In the genomic region with DNA sequence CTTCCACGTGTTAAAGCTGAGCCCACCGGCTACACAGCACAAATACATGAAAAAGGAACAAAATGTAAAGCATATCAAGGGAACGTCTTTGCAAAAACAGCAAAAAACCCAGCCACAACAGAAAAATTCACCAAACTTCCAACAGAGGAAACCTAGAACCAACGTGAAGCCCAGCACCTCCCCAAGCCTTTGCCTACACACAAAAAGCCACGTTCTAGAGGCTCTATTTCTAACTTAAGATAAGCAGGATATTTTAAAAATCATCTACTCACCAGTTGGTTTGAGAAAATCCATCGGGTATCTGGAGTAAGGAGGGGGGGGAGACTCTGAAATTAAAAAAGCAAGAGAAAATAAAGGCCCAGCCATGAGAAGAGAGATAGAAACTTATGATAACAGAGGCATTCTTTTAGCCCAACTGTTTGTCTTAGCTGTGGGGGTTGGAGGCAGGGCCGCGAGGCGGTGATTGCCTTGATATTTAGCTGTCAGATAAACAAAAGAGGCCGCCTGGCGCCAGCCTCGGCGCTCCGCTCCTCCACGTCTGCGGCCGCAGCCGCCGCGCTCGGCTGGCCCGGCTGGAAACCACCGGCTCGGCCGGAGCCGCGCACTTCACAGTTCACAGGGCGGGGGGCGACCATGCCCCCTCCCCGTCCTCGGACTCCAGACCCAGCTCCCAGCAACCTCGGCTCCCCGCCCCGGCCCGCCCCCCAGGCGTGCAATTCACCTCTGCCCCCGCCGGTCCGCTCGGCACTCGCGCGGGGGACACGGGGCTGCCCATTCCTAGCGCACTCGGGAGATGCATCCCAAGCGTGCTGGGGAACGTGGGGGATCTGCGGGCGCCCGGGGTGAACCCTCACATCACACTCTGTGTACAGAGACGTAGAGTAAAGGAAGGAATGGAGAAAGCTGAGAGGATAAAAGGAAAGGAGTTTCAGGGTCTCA, we compare ENCODE assay signal across 8 cellular contexts. TPM values are rescaled to one million over a fixed set of nuclear protein-coding genes. Genes with fewer than 3 reads are reported as not detected.
DNase-seq lines count a peak whose midpoint lies in the region; ATAC-seq and TF ChIP-seq lines count a peak whose summit lies in the region.

No MANE protein-coding gene starts in this region.

- H3K79me2 ChIP-seq in osteoblast (ENCODE audit: insufficient read depth, low read length), result peaks cover 82% of the 10 kb centered on the region

- H3K4me1 ChIP-seq in A673 (ENCODE audit: insufficient read depth, low read length, poor library complexity, severe bottlenecking) (peaks cover 38% of the 10 kb centered on the region), gastroesophageal sphincter (peaks cover 10 to 58% (median 37%) of the 10 kb centered on the region in 3 donors), osteoblast (ENCODE audit: insufficient read depth, low read length) (peaks cover 47% of the 10 kb centered on the region)

- TSS peak; percentile 8 for BruUV-seq in A673 (replicated peaks; lab: Mats Ljungman, UMichigan)

- peak overlapping the region; percentile 73 for H3K4me3 ChIP-seq in A673 (ENCODE audit: low read depth, low read length, poor library complexity, severe bottlenecking)
- H3K4me3 ChIP-seq in gastroesophageal sphincter, result peak overlapping the region; percentile 86 to 97
- peak overlapping the region; percentile 97 for H3K4me3 ChIP-seq in osteoblast (ENCODE audit: insufficient read depth, low read length)

- no peak for ATAC-seq in gastroesophageal sphincter
- ATAC-seq in HG03460 (IDR thresholded peaks at IDR 0.05; ENCODE audit: unreplicated experiment), result no peak

- H2AFZ ChIP-seq in osteoblast (ENCODE audit: low read length), result no peak overlapping the region

- peak overlapping the region; percentile 66 for H3K27ac ChIP-seq in A673 (ENCODE audit: low read depth, low read length, poor library complexity, severe bottlenecking)
- peak overlapping the region; percentile 55 to 98 (median 94) for H3K27ac ChIP-seq in gastroesophageal sphincter
- H3K27ac ChIP-seq in osteoblast (ENCODE audit: low read depth, low read length), result peak overlapping the region; percentile 94

- in situ Hi-C loops in GM18951 (cut with MboI; ENCODE audit: low sequenced_read_pairs, unreplicated experiment), result no loop called here

- CTCF ChIA-PET in A673 (lab: Charles Lee), result no interaction called here

- peaks cover 64% of the 10 kb centered on the region for H4K20me1 ChIP-seq in osteoblast (ENCODE audit: insufficient read depth, low read length)

- intact Hi-C loops in A673 (cut with micrococcal nuclease; ENCODE audit: unreplicated experiment), result loop anchor here (5.0 kb wide), 2 partner anchors 171 to 279 kb away; no protein-coding TSS in a partner anchor

- TF ChIP-seq CTCF in A673 (conservative IDR thresholded peaks at IDR 0.05; ENCODE audit: low read depth, low read length), result no peak
- TF ChIP-seq CTCF in gastroesophageal sphincter (IDR thresholded peaks at IDR 0.05), result peak in 3 of 4 experiments; percentile 5 to 54 (median 12)
- no peak for TF ChIP-seq CTCF in osteoblast (IDR thresholded peaks at IDR 0.05; ENCODE audit: extremely low read depth, low read depth, low read length)

- TF ChIP-seq POLR2A in GM18951 (IDR thresholded peaks at IDR 0.05; ENCODE audit: extremely low read depth, insufficient read depth, insufficient read length), result peak; percentile 40
- peak; percentile 32 to 34 for TF ChIP-seq POLR2A in gastroesophageal sphincter (IDR thresholded peaks at IDR 0.05)

- H3K4me2 ChIP-seq in osteoblast (ENCODE audit: insufficient read depth, low read length), result peak overlapping the region; percentile 95

- H3K36me3 ChIP-seq in A673 (ENCODE audit: insufficient read depth, low read length, poor library complexity, severe bottlenecking) (no peaks in the 10 kb centered on the region), gastroesophageal sphincter (peaks cover 0 to 8% of the 10 kb centered on the region in 2 donors), osteoblast (ENCODE audit: insufficient read depth, low read length) (peaks cover 57% of the 10 kb centered on the region)

- DNase-seq in A673 (ENCODE audit: low spot score), result peak; percentile 68
- peak; percentile 60 for DNase-seq in NCI-H748 treated with DMSO at 0.1 percent for 48 hours (lab: John Stamatoyannopoulos, UW)
- DNase-seq in activated naive CD4-positive, alpha-beta T cell treated with Interleukin-2 at 50 U/mL for 16 hours, result peak; percentile 48
- peak; percentile 94 for DNase-seq in osteoblast (ENCODE audit: insufficient read length, low spot score, missing footprints)
- DNase-seq in SKM-1 (lab: John Stamatoyannopoulos, UW; ENCODE audit: unreplicated experiment), result no peak

- H3K9me3 ChIP-seq in A673 (ENCODE audit: low read depth, low read length, poor library complexity, severe bottlenecking), result no peaks in the 10 kb centered on the region
- no peaks in the 10 kb centered on the region for H3K9me3 ChIP-seq in gastroesophageal sphincter
- H3K9me3 ChIP-seq in osteoblast (ENCODE audit: low read depth, low read length), result no peaks in the 10 kb centered on the region

- no peak for TF ChIP-seq EP300 in gastroesophageal sphincter (IDR thresholded peaks at IDR 0.05)

- H3K27me3 ChIP-seq in A673 (replicated peaks; ENCODE audit: insufficient read depth, low read depth, low read length, poor library complexity) (no peaks in the 10 kb centered on the region), gastroesophageal sphincter (no peaks in the 10 kb centered on the region), osteoblast (ENCODE audit: insufficient read depth, low read length) (no peaks in the 10 kb centered on the region)

- POLR2A ChIA-PET in A673 (lab: Charles Lee; ENCODE audit: low non-redundant PET), result no interaction called here

- WGBS in gastroesophageal sphincter (ENCODE audit: low coverage in 1 of 2), 2 donors, result 2 to 6% methylated on average over 10 to 13 of the region's 52 CpGs

RNA-seq across cellular contexts. Expression of a gene that starts 2.4 kb away (rescaled TPM):
- total RNA-seq in A673 (2021), result 11.4 and 12.0 TPM in 2 replicates
- total RNA-seq in gastroesophageal sphincter, result 10 to 100 TPM; 41.2 to 76.0 (median 55.2) TPM
- 76.0 and 81.6 TPM in 2 replicates for total RNA-seq in osteoblast

Comparison
In these comparisons a context has a peak if more than half of its experiments do, and no peak if none do; other contexts are left out.
1. CTCF ChIP-seq: peak in gastroesophageal sphincter (3 of 4); none in A673 (single experiment) and osteoblast (single experiment).
2. Peak in every context shown above with its lines, with median percentiles within 50 percentile points of each other: H3K27ac ChIP-seq and H3K4me3 ChIP-seq.